Comparison of ENCODE assay signal across 8 cellular contexts in the genomic region with DNA sequence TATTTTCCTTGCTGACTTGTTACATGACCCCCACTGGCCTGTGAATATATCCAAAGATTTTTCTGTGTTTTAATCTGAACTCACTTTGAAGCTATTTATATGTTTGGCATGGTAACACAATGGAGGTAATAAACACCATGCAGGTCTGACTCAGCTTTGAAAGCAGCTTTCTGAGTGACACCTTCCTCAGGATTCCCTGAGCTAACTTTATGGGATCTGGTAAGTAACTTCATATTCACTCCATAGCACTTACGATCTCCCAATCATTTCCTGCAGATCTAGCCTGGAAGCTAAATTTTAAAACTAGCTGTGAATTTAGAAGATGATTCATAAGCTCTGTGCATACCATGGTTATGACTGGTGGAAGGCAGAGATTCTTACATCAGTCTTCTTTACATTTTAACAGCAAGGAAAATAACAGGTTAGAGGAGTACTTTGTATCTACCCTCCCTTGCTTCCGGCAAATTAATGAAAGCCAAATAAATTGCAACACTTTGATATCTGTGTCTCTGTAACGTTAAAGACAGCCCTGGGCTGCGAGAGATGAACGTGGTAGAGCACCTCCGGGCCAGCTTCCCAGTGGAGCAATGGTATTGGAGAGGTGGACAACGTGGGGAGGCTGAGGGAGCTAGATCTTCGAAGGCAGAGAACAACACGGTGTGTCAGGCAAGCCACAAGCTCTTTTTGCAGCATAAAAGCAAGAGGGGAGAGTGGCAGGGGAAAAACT.
DNase-seq lines count a peak whose midpoint lies in the region; ATAC-seq and TF ChIP-seq lines count a peak whose summit lies in the region.

No MANE protein-coding gene starts in this region.

- no peaks in the 10 kb centered on the region for H3K27me3 Mint-ChIP-seq in activated naive CD4-positive, alpha-beta T cell treated with anti-CD3 and anti-CD28 coated beads for 36 hours (ENCODE audit: low read depth)

- DNase-seq in activated naive CD4-positive, alpha-beta T cell treated with anti-CD3 and anti-CD28 coated beads for 36 hours, result no peak
- DNase-seq in activated naive CD4-positive, alpha-beta T cell treated with anti-CD3 and anti-CD28 coated beads, Interleukin-2, amount 50 U/mL, for 16 hours, result no peak
- peak; percentile 86 for DNase-seq in astrocyte of the hippocampus (ENCODE audit: low read depth, low spot score)
- peak in 1 of 2 donors; percentile 26 for DNase-seq in left colon
- DNase-seq in uterus, result no peak
- DNase-seq in hippocampal formation (lab: John Stamatoyannopoulos, UW), result no peak

- CTCF ChIA-PET in activated naive CD4-positive, alpha-beta T cell treated with anti-CD3 and anti-CD28 coated beads for 36 hours (lab: Charles Lee), result interaction anchor here (0.7 to 2.0 kb wide), 5 partner anchors 8 to 559 kb away, joined by 3 to 6 read pairs (median 4); no protein-coding TSS in a partner anchor

- no peak for TF ChIP-seq POLR2A in uterus (IDR thresholded peaks at IDR 0.05)

- peak overlapping the region; percentile 76 to 86 for H3K27ac ChIP-seq in uterus

- peaks cover 94% of the 10 kb centered on the region for H3K4me1 Mint-ChIP-seq in activated naive CD4-positive, alpha-beta T cell treated with anti-CD3 and anti-CD28 coated beads for 36 hours (ENCODE audit: low read depth)

- ATAC-seq in left colon (peak; percentile 35), HG02840 (IDR thresholded peaks at IDR 0.05; ENCODE audit: low FRiP score, unreplicated experiment) (no peak), GM19452 (IDR thresholded peaks at IDR 0.05; ENCODE audit: unreplicated experiment) (no peak)

- intact Hi-C loops in activated naive CD4-positive, alpha-beta T cell treated with anti-CD3 and anti-CD28 coated beads for 36 hours (cut with micrococcal nuclease), result no loop called here
- intact Hi-C loops in left colon (cut with DNase I, micrococcal nuclease), result no loop called here
- intact Hi-C loops in uterus (cut with DNase I; ENCODE audit: low total_unique reads), result loop anchor here (10.0 kb wide), 1 partner anchor 91 kb away; no protein-coding TSS in a partner anchor

- no peak overlapping the region for H3K4me3 ChIP-seq in uterus

- no peaks in the 10 kb centered on the region for H3K9me3 ChIP-seq in uterus

- H3K36me3 Mint-ChIP-seq in activated naive CD4-positive, alpha-beta T cell treated with anti-CD3 and anti-CD28 coated beads for 36 hours (ENCODE audit: low read depth), result peaks cover 62% of the 10 kb centered on the region

- no peak overlapping the region for H3K4me3 Mint-ChIP-seq in activated naive CD4-positive, alpha-beta T cell treated with anti-CD3 and anti-CD28 coated beads for 36 hours

- H3K4me1 ChIP-seq in uterus, result peaks cover 11 to 22% of the 10 kb centered on the region in 2 donors

- no peaks in the 10 kb centered on the region for H3K9me3 Mint-ChIP-seq in activated naive CD4-positive, alpha-beta T cell treated with anti-CD3 and anti-CD28 coated beads for 36 hours

- peak overlapping the region; percentile 90 for H3K27ac Mint-ChIP-seq in activated naive CD4-positive, alpha-beta T cell treated with anti-CD3 and anti-CD28 coated beads for 36 hours

- H3K27me3 ChIP-seq in uterus, result no peaks in the 10 kb centered on the region

- no peaks in the 10 kb centered on the region for H3K36me3 ChIP-seq in uterus

- no peak for TF ChIP-seq CTCF in uterus (IDR thresholded peaks at IDR 0.05)
